In genomic region chr4:781493-782216, GRCh38 we compare ENCODE assay signal across 8 cellular contexts.
DNase-seq lines count a peak whose midpoint lies in the region; ATAC-seq, FAIRE-seq and TF ChIP-seq lines count a peak whose summit lies in the region.

No MANE protein-coding gene starts in this region.

- peak overlapping the region; percentile 81 for H3K27ac ChIP-seq in MM.1S (ENCODE audit: low read length)

- no peaks in the 10 kb centered on the region for H3K9me2 ChIP-seq in MM.1S (replicated peaks; ENCODE audit: insufficient read depth, low read length)

- H3K9ac ChIP-seq in MM.1S (ENCODE audit: low read length): peak overlapping the region; percentile 96

- ATAC-seq in stimulated activated naive CD8-positive, alpha-beta T cell treated with anti-CD3 and anti-CD28 coated beads, Interleukin-15, Interleukin-2, amounts not matched to agents 100 U/mL and 50 U/mL, for 24 hours: peak; percentile 98

- H2AFZ ChIP-seq in MM.1S (ENCODE audit: low read length): peak overlapping the region; percentile 86

- H3F3A ChIP-seq in MM.1S (ENCODE audit: insufficient read depth, low read length): no peaks in the 10 kb centered on the region

- H3K4me1 Mint-ChIP-seq in nephron: peaks cover 33% of the 10 kb centered on the region

- peaks cover 34% of the 10 kb centered on the region for H3K36me3 Mint-ChIP-seq in nephron (ENCODE audit: low read depth)

- H4K20me1 ChIP-seq in MM.1S (ENCODE audit: insufficient read depth, low read length): no peaks in the 10 kb centered on the region

- peak overlapping the region; percentile 98 for H3K4me3 ChIP-seq in MM.1S (ENCODE audit: low read length)

- peaks cover 43% of the 10 kb centered on the region for H3K79me2 ChIP-seq in MM.1S (ENCODE audit: low read length)

- H3K27me3 Mint-ChIP-seq in nephron (ENCODE audit: low read depth): peaks cover 21% of the 10 kb centered on the region

- peak overlapping the region; percentile 90 for H3K4me2 ChIP-seq in MM.1S (ENCODE audit: low read depth, low read length)

- TF ChIP-seq CTCF in MM.1S (IDR thresholded peaks at IDR 0.05; ENCODE audit: low read length): no peak
- no peak for TF ChIP-seq CTCF in nephron (IDR thresholded peaks at IDR 0.05; ENCODE audit: unreplicated experiment in 3 of 3)

- H3K36me3 ChIP-seq in MM.1S (replicated peaks; ENCODE audit: insufficient read depth, low read length): peaks cover 20% of the 10 kb centered on the region

- H3K4me3 Mint-ChIP-seq in nephron: peak overlapping the region; percentile 78 to 88 (median 84)

- FAIRE-seq in G401.6 (lab: Jason Lieb, UNC): peak; percentile 99

- no peaks in the 10 kb centered on the region for H3K4me1 ChIP-seq in MM.1S (ENCODE audit: low read length)

- no peaks in the 10 kb centered on the region for H3K27me3 ChIP-seq in MM.1S (replicated peaks; ENCODE audit: insufficient read depth, low read length)

- peak overlapping the region; percentile 91 to 99 (median 94) for H3K27ac Mint-ChIP-seq in nephron

- peak; percentile 95 for DNase-seq in HCEC 1CT
- peak; percentile 97 for DNase-seq in MM.1S
- peak; percentile 58 for DNase-seq in SHP77 treated with DMSO at 0.1 percent for 48 hours (lab: John Stamatoyannopoulos, UW)
- DNase-seq in activated gamma-delta T cell treated with Interleukin-2 at 50 U/mL for 16 hours: peak; percentile 97
- peak; percentile 98 for DNase-seq in fibroblast of the conjunctiva (ENCODE audit: low read depth)
- DNase-seq in stimulated activated naive CD8-positive, alpha-beta T cell treated with anti-CD3 and anti-CD28 coated beads, Interleukin-15, Interleukin-2, amounts not matched to agents 100 U/mL and 50 U/mL, for 24 hours: peak; percentile 98

- no peaks in the 10 kb centered on the region; the same call in 1 of the 2 replicates for H3K9me3 ChIP-seq in MM.1S (replicated peaks; ENCODE audit: insufficient read depth, low read length)

- no peaks in the 10 kb centered on the region for H3K9me3 Mint-ChIP-seq in nephron

Comparison
In these comparisons a context has a peak if more than half of its experiments do, and no peak if none do; other contexts are left out.
1. Peak in every context shown above with its lines: DNase-seq, ATAC-seq, H3K4me3 ChIP-seq and H3K27ac ChIP-seq.